Comparison of ENCODE assay signal across 1 cellular context in the genomic region with DNA sequence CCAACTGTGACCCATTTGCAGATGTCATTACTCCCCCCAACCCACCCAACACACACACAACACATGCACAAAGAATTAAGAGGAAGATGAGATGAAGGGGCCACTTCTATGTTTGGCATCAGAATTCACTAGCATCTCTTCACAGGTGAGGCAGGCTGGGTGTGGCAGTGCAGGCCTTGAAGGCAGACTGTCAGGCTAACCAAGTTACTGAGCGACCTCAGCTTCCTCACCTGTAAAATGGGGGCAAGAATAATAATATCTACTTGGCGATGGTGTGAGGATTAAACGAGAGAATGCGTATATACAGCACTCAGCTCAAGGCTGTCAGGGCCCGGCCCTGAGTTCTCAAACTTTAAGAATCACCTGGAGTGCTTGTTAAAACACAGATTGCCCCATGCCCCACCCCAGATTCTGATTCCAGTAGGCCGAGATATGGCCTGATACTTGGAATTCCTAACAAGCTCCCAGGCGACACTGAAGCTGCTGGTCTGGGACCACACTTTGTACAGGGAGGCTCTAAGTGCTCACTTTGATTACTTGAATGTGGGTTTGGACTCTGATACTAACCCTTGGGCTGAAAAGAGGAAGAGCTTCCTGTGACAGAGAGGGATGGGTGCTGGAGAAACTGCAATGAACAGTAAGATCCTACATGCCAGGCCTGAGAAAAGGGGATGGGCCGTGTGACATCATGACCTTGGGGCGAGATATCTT.
TF ChIP-seq lines count a peak whose summit lies in the region.

No MANE protein-coding gene starts in this region.

TF ChIP-seq in WTC11, 78 proteins besides CTCF, POLR2A, EP300 and RAD21 (continued from another document):
- TF ChIP-seq, protein P1, sequence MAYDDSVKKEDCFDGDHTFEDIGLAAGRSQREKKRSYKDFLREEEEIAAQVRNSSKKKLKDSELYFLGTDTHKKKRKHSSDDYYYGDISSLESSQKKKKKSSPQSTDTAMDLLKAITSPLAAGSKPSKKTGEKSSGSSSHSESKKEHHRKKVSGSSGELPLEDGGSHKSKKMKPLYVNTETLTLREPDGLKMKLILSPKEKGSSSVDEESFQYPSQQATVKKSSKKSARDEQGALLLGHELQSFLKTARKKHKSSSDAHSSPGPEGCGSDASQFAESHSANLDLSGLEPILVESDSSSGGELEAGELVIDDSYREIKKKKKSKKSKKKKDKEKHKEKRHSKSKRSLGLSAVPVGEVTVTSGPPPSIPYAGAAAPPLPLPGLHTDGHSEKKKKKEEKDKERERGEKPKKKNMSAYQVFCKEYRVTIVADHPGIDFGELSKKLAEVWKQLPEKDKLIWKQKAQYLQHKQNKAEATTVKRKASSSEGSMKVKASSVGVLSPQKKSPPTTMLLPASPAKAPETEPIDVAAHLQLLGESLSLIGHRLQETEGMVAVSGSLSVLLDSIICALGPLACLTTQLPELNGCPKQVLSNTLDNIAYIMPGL (CRISPR knock-in tag; IDR thresholded peaks at IDR 0.05): no peak
- TF ChIP-seq ZNF317 (CRISPR knock-in tag; IDR thresholded peaks at IDR 0.05; ENCODE audit: borderline replicate concordance, low read depth) (no peak), FOXK1 (CRISPR knock-in tag; IDR thresholded peaks at IDR 0.05) (no peak)
- TF ChIP-seq, protein P2, sequence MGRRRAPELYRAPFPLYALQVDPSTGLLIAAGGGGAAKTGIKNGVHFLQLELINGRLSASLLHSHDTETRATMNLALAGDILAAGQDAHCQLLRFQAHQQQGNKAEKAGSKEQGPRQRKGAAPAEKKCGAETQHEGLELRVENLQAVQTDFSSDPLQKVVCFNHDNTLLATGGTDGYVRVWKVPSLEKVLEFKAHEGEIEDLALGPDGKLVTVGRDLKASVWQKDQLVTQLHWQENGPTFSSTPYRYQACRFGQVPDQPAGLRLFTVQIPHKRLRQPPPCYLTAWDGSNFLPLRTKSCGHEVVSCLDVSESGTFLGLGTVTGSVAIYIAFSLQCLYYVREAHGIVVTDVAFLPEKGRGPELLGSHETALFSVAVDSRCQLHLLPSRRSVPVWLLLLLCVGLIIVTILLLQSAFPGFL (CRISPR knock-in tag; IDR thresholded peaks at IDR 0.05; ENCODE audit: borderline replicate concordance): no peak
- TF ChIP-seq, protein P3, sequence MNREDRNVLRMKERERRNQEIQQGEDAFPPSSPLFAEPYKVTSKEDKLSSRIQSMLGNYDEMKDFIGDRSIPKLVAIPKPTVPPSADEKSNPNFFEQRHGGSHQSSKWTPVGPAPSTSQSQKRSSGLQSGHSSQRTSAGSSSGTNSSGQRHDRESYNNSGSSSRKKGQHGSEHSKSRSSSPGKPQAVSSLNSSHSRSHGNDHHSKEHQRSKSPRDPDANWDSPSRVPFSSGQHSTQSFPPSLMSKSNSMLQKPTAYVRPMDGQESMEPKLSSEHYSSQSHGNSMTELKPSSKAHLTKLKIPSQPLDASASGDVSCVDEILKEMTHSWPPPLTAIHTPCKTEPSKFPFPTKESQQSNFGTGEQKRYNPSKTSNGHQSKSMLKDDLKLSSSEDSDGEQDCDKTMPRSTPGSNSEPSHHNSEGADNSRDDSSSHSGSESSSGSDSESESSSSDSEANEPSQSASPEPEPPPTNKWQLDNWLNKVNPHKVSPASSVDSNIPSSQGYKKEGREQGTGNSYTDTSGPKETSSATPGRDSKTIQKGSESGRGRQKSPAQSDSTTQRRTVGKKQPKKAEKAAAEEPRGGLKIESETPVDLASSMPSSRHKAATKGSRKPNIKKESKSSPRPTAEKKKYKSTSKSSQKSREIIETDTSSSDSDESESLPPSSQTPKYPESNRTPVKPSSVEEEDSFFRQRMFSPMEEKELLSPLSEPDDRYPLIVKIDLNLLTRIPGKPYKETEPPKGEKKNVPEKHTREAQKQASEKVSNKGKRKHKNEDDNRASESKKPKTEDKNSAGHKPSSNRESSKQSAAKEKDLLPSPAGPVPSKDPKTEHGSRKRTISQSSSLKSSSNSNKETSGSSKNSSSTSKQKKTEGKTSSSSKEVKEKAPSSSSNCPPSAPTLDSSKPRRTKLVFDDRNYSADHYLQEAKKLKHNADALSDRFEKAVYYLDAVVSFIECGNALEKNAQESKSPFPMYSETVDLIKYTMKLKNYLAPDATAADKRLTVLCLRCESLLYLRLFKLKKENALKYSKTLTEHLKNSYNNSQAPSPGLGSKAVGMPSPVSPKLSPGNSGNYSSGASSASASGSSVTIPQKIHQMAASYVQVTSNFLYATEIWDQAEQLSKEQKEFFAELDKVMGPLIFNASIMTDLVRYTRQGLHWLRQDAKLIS (CRISPR knock-in tag; IDR thresholded peaks at IDR 0.05; ENCODE audit: borderline replicate concordance): no peak
- TF ChIP-seq, protein P4, sequence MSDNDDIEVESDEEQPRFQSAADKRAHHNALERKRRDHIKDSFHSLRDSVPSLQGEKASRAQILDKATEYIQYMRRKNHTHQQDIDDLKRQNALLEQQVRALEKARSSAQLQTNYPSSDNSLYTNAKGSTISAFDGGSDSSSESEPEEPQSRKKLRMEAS (CRISPR knock-in tag; IDR thresholded peaks at IDR 0.05): no peak
